Comparison of ENCODE assay signal across 1 cellular context in the genomic region with DNA sequence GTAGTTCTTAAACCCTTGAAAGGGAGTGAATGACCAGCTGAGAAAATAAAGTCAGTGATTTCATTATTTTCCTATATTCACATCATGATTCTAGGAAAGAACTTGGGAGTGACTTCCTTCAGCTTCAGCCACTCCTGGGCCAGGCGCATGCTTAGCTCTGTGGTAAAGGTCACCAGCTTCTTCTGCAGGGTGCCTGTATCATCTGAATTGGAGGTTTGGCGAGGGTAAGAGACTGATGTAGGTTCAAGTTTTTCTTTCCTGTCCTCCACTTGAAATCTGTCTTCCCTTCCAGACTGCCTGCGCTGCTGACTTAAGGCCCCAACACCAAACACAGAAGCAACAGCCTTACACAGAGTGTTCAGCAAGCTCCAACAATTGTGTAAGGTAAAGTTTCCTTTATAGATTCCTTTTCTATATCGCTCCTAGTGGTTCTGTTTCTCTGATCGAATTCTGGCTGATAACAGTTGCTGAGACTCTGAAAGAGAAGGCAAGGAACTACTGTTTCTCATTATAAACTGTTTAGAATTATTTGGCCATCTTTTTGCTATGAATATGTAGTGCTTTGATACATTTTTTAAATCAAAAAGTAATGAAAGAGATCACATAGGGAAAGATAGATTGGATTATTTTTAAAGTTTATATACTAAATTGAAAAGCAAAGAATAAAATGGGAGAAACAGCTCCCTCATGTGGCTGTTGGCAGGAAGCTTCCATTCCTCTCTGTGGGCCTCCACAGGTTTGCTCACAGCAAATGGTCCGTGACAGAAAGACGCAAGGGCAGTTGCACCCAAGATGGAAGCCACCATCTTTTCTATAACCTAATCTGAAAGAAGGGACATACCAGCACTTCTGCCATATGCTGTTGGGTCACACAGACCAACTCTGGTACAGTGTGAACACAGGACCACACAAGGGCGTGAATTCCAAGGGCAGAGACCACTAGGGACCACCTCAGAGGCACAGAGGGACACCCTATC.
TF ChIP-seq lines count a peak whose summit lies in the region.

No MANE protein-coding gene starts in this region.

TF ChIP-seq in K562, 482 proteins besides CTCF, POLR2A, EP300 and RAD21:
- TF ChIP-seq KAT8 (IDR thresholded peaks at IDR 0.05; ENCODE audit: low read depth) (no peak), XRCC5 (IDR thresholded peaks at IDR 0.05; ENCODE audit: low read depth, low read length) (0 out of 2 replicates have a peak, but pooled peaks have one; percentile 60), ARID3A (IDR thresholded peaks at IDR 0.05; ENCODE audit: borderline replicate concordance, low read depth, low read length) (peak; percentile 37; the same call in 1 of the 2 replicates), MAFG (tag; conservative IDR thresholded peaks at IDR 0.05) (no peak), CTCFL (IDR thresholded peaks at IDR 0.05; ENCODE audit: borderline replicate concordance, insufficient read depth, low read depth, low read length, poor library complexity, severe bottlenecking) (peak; percentile 9), TEAD4 (IDR thresholded peaks at IDR 0.05; ENCODE audit: low read length) (peak; percentile 16; the same call in 1 of the 2 replicates), TEAD4 (CRISPR knock-in tag; IDR thresholded peaks at IDR 0.05; ENCODE audit: borderline replicate concordance) (no peak), GATAD2B (IDR thresholded peaks at IDR 0.05; ENCODE audit: borderline replicate concordance) (0 out of 2 replicates have a peak, but pooled peaks have one; percentile 28), YY1 (IDR thresholded peaks at IDR 0.05; ENCODE audit: borderline replicate concordance in 1 of 3, control insufficient read depth in 1 of 3, extremely low read depth in 1 of 3, insufficient read depth in 3 of 3, insufficient read length in 1 of 3, insufficient replicate concordance in 2 of 3, low read depth in 1 of 3, low read length in 2 of 3) (peak in 2 of 3 experiments; percentile 64 to 85), SMC3 (conservative IDR thresholded peaks at IDR 0.05; ENCODE audit: insufficient read depth, low read depth, low read length) (peak; percentile 68), GMEB1 (CRISPR knock-in tag; IDR thresholded peaks at IDR 0.05) (no peak), GTF2E2 (tag; IDR thresholded peaks at IDR 0.05) (no peak), SAFB (IDR thresholded peaks at IDR 0.05; ENCODE audit: borderline replicate concordance, low read depth, low read length) (no peak)
- TF ChIP-seq, protein P1, sequence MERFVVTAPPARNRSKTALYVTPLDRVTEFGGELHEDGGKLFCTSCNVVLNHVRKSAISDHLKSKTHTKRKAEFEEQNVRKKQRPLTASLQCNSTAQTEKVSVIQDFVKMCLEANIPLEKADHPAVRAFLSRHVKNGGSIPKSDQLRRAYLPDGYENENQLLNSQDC (CRISPR knock-in tag; IDR thresholded peaks at IDR 0.05): no peak
